In the genomic region with DNA sequence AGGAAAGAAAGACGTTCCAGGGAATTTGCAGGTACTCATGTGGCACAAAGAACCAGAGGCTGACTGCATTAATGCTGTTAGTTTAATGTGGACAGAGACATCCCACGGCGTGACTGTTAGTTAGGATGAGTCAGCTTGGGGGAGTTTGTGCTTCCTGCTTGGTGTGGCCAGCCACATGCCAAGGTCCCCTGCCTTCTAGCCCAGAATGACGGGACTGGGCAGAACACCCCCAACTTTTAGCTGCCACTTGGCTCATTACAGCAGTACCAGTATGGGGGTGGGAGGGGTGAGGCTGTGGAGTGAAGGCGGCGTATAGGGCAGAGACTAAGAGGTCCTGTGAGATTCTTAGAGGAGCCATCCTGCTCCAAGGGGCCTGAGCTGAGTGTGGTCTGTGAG, we compare ENCODE assay signal across 1 cellular context.
TF ChIP-seq lines count a peak whose summit lies in the region.

No MANE protein-coding gene starts in this region.

TF ChIP-seq in endothelial cell of umbilical vein, 7 proteins besides CTCF, POLR2A, EP300 and RAD21:
- TF ChIP-seq FOS (IDR thresholded peaks at IDR 0.05; ENCODE audit: borderline replicate concordance, insufficient read depth, low read length) (peak; percentile 53), GATA2 (IDR thresholded peaks at IDR 0.05; ENCODE audit: insufficient read depth, insufficient read length, low read depth, low read length) (no peak), POLR2AphosphoS5 (IDR thresholded peaks at IDR 0.05; ENCODE audit: insufficient read depth, low read depth, low read length) (no peak), MYC (IDR thresholded peaks at IDR 0.05; ENCODE audit: low read depth, low read length) (peak; percentile 20), JUN (IDR thresholded peaks at IDR 0.05; ENCODE audit: borderline replicate concordance, insufficient read depth, insufficient read length, low read depth) (peak; percentile 28), EZH2 (IDR thresholded peaks at IDR 0.05; ENCODE audit: borderline replicate concordance, low read depth, low read length, severe bottlenecking) (no peak)
- TF ChIP-seq, protein P1, sequence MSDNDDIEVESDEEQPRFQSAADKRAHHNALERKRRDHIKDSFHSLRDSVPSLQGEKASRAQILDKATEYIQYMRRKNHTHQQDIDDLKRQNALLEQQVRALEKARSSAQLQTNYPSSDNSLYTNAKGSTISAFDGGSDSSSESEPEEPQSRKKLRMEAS (IDR thresholded peaks at IDR 0.05; ENCODE audit: insufficient read depth, insufficient read length) = no peak
